Comparison of ENCODE assay signal across 36 cellular contexts in genomic region chr12:102396276-102396675, GRCh38.
"Had no signal": no experiment of that assay in that cellular context is flagged by ENCODE, and none has a peak within 500 bp of the region (broad histone marks: within the 10 kb centered on the region; RNA-seq: fewer than 3 reads in every experiment).

No MANE protein-coding gene starts in this region.

- H3K27ac ChIP-seq: adrenal gland, body of pancreas, breast epithelium, Peyer's patch, SJSA1 had no signal

- H3K4me1 ChIP-seq: adrenal gland, body of pancreas, breast epithelium, Peyer's patch, SJSA1 had no signal

- H3K27ac Mint-ChIP-seq: activated CD4-positive, alpha-beta memory T cell treated with anti-CD3 and anti-CD28 coated beads for 36 hours; activated CD4-positive, alpha-beta T cell treated with anti-CD3 and anti-CD28 coated beads for 36 hours; activated naive CD4-positive, alpha-beta T cell treated with anti-CD3 and anti-CD28 coated beads for 36 hours; activated naive CD4-positive, alpha-beta T cell treated with anti-CD3 and anti-CD28 coated beads, Interleukin-2, amount 50 U/mL, for 72 hours; activated T-helper 1 cell treated with anti-CD3 and anti-CD28 coated beads, Interleukin-12 subunit alpha, Interleukin-12 subunit beta, Interleukin-2, Interleukin-4 antibody, amounts not matched to agents 30 ng/mL and 10 ng/mL and 1 ng/mL, durations not matched to agents 14 hours and 24 hours and 36 hours; T-helper 1 cell treated with Interleukin-12 subunit alpha and Interleukin-12 subunit beta and Interleukin-4 antibody, amounts not matched to agents 30 μg/mL and 1 μg/mL, for 36 hours; T-helper 2 cell treated with Interferon-gamma antibody and Interleukin-4, amounts not matched to agents 5 μg/mL and 100 μg/mL, for 36 hours; WTC11 had no signal

- H3K9ac ChIP-seq: SK-N-SH had no signal

- H3K36me3 Mint-ChIP-seq: activated CD4-positive, alpha-beta memory T cell treated with anti-CD3 and anti-CD28 coated beads for 36 hours; activated naive CD4-positive, alpha-beta T cell treated with anti-CD3 and anti-CD28 coated beads, Interleukin-2, amount 50 U/mL, for 72 hours; WTC11 had no signal

- H3K27me3 ChIP-seq: adrenal gland, body of pancreas, breast epithelium, Peyer's patch, SJSA1 had no signal

- H3K27me3 Mint-ChIP-seq: activated CD4-positive, alpha-beta memory T cell treated with anti-CD3 and anti-CD28 coated beads for 36 hours had no signal

- H3K9me3 Mint-ChIP-seq: activated CD4-positive, alpha-beta memory T cell treated with anti-CD3 and anti-CD28 coated beads for 36 hours; activated naive CD4-positive, alpha-beta T cell treated with anti-CD3 and anti-CD28 coated beads for 36 hours; activated naive CD4-positive, alpha-beta T cell treated with anti-CD3 and anti-CD28 coated beads, Interleukin-2, amount 50 U/mL, for 72 hours; activated T-cell treated with anti-CD3 and anti-CD28 coated beads, Interleukin-2, amount 50 U/mL, for 4 hours; activated T-helper 1 cell treated with anti-CD3 and anti-CD28 coated beads, Interleukin-12 subunit alpha, Interleukin-12 subunit beta, Interleukin-2, Interleukin-4 antibody, amounts not matched to agents 30 ng/mL and 10 ng/mL and 1 ng/mL, durations not matched to agents 14 hours and 24 hours and 36 hours; T-helper 1 cell treated with Interleukin-12 subunit alpha and Interleukin-12 subunit beta and Interleukin-4 antibody, amounts not matched to agents 30 μg/mL and 1 μg/mL, for 36 hours; T-helper 2 cell treated with Interferon-gamma antibody and Interleukin-4, amounts not matched to agents 5 μg/mL and 100 μg/mL, for 36 hours; WTC11 had no signal

- FAIRE-seq: astrocyte, TTC549 had no signal

- H3K36me3 ChIP-seq: adrenal gland, breast epithelium, Peyer's patch, SJSA1 had no signal

- H3K4me2 ChIP-seq: SK-N-SH had no signal

- H3K9me3 ChIP-seq: adrenal gland, body of pancreas, breast epithelium, Peyer's patch, SJSA1, SK-N-SH had no signal

- H3K4me3 ChIP-seq: adrenal gland, body of pancreas, breast epithelium, Peyer's patch, SJSA1 had no signal

- H3K4me1 Mint-ChIP-seq: activated CD4-positive, alpha-beta T cell treated with anti-CD3 and anti-CD28 coated beads for 36 hours had no signal

- ATAC-seq: activated CD4-positive, alpha-beta T cell treated with anti-CD3 and anti-CD28 coated beads for 36 hours; activated CD4-positive, CD25-positive, alpha-beta regulatory T cell treated with anti-CD3 and anti-CD28 coated beads, Interleukin-2, amount 50 U/mL, for 24 hours; activated naive CD4-positive, alpha-beta T cell treated with anti-CD3 and anti-CD28 coated beads, Interleukin-2, amount 50 U/mL, for 72 hours; activated T-cell treated with anti-CD3 and anti-CD28 coated beads, Interleukin-2, amount 50 U/mL, for 4 hours; body of pancreas; PC-3; WTC11 had no signal

- H3K4me3 Mint-ChIP-seq: activated CD4-positive, alpha-beta memory T cell treated with anti-CD3 and anti-CD28 coated beads for 36 hours; activated CD4-positive, alpha-beta T cell treated with anti-CD3 and anti-CD28 coated beads for 36 hours; activated naive CD4-positive, alpha-beta T cell treated with anti-CD3 and anti-CD28 coated beads for 36 hours; activated T-cell treated with anti-CD3 and anti-CD28 coated beads, Interleukin-2, amount 50 U/mL, for 4 hours; activated T-helper 1 cell treated with anti-CD3 and anti-CD28 coated beads, Interleukin-12 subunit alpha, Interleukin-12 subunit beta, Interleukin-2, Interleukin-4 antibody, amounts not matched to agents 30 ng/mL and 10 ng/mL and 1 ng/mL, durations not matched to agents 14 hours and 24 hours and 36 hours; T-helper 1 cell treated with Interleukin-12 subunit alpha and Interleukin-12 subunit beta and Interleukin-4 antibody, amounts not matched to agents 30 μg/mL and 1 μg/mL, for 36 hours; T-helper 2 cell treated with Interferon-gamma antibody and Interleukin-4, amounts not matched to agents 5 μg/mL and 100 μg/mL, for 36 hours; WTC11 had no signal

- DNase-seq: activated CD4-positive, alpha-beta memory T cell treated with anti-CD3 and anti-CD28 coated beads for 36 hours; activated CD4-positive, alpha-beta T cell treated with anti-CD3 and anti-CD28 coated beads for 36 hours; activated CD4-positive, alpha-beta T cell treated with anti-CD3 and anti-CD28 coated beads, Interleukin-2, amount 50 U/mL, for 1 hour; activated CD8-positive, alpha-beta memory T cell treated with anti-CD3 and anti-CD28 coated beads, Interleukin-2, amount 50 U/mL, for 4 hours; activated gamma-delta T cell treated with Interleukin-2 at 50 U/mL for 16 hours; activated naive CD4-positive, alpha-beta T cell treated with anti-CD3 and anti-CD28 coated beads for 36 hours; activated T-cell treated with anti-CD3 and anti-CD28 coated beads for 4 hours; activated T-cell treated with anti-CD3 and anti-CD28 coated beads, Interleukin-2, amount 50 U/mL, for 4 hours; adrenal gland; body of pancreas; Karpas-422; NCI-H1105; NCI-H1417 treated with DMSO at 0.1 percent for 48 hours; NCI-H187 treated with DMSO at 0.1 percent for 48 hours; NCI-H2081; NCI-H2171 treated with DMSO at 0.1 percent for 48 hours; NCI-H2227 treated with DMSO at 0.1 percent for 48 hours; NCI-H446; NCI-H510A treated with DMSO at 0.1 percent for 48 hours; NCI-H69; NK-92 treated with Interleukin-12 subunit alpha and Interleukin-12 subunit beta, amount 100 ng/mL, for 24 hours; PC-3; Peyer's patch; RPMI8226; SHP77 treated with DMSO at 0.1 percent for 48 hours; SK-N-SH had no signal
